In genomic region chr19:29547981-29548380, GRCh38 we compare ENCODE assay signal across 16 cellular contexts. TPM values are rescaled to one million over a fixed set of nuclear protein-coding genes. Genes with fewer than 3 reads are reported as not detected.
DNase-seq lines count a peak whose midpoint lies in the region; ATAC-seq and TF ChIP-seq lines count a peak whose summit lies in the region.
"Had no signal": no experiment of that assay in that cellular context is flagged by ENCODE, and none has a peak within 500 bp of the region (broad histone marks: within the 10 kb centered on the region; RNA-seq: fewer than 3 reads in every experiment).

No MANE protein-coding gene starts in this region.

- peaks cover 4% of the 10 kb centered on the region; the same call in 1 of the 2 replicates for H3K27me3 Mint-ChIP-seq in HFFc6 (ENCODE audit: insufficient read depth)

- H3K4me3 Mint-ChIP-seq in HFFc6 = no peak overlapping the region
- H3K4me3 Mint-ChIP-seq: H9 had no signal

- H3K4me3 ChIP-seq in H7 (ENCODE audit: insufficient read depth, low read depth, low read length) (no peak overlapping the region), Panc1 (ENCODE audit: low read depth in 2 of 2, low read length in 2 of 2) (no peak overlapping the region)

- no peaks in the 10 kb centered on the region for H3K4me1 Mint-ChIP-seq in HFFc6 (ENCODE audit: low read depth)

- DNase-seq in H7 (peak; percentile 34), Panc1 (ENCODE audit: low read depth, low spot score) (no peak), islet precursor cell (peak; percentile 55), HFFc6 (no peak), kidney glomerular epithelial cell (lab: John Stamatoyannopoulos, UW) (no peak)
- DNase-seq in stimulated activated CD8-positive, alpha-beta memory T cell treated with anti-CD3 and anti-CD28 coated beads, Interleukin-4, amount 100 ng/mL, for 48 hours = peak; percentile 13
- DNase-seq: DMS 273 treated with DMSO at 0.1 percent for 48 hours; NCI-H1436 treated with DMSO at 0.1 percent for 48 hours; NCI-H2081 treated with DMSO at 0.1 percent for 48 hours; NCI-H524 treated with DMSO at 0.1 percent for 48 hours; NK-92 treated with Interleukin-12 subunit alpha and Interleukin-12 subunit beta, amount 100 ng/mL, for 24 hours; PC-3 had no signal

- CTCF ChIA-PET in Panc1 (lab: Charles Lee) = no interaction called here

- no peak overlapping the region for H3K27ac ChIP-seq in Panc1 (ENCODE audit: low read length)

- ATAC-seq in Panc1 = peak; percentile 21; the same call in 1 of the 2 replicates
- ATAC-seq in HG03196 (IDR thresholded peaks at IDR 0.05; ENCODE audit: unreplicated experiment) = no peak
- ATAC-seq: PC-3 had no signal

- intact Hi-C loops in Panc1 (cut with micrococcal nuclease; ENCODE audit: unreplicated experiment) = no loop called here

- peaks cover 6% of the 10 kb centered on the region; the same call in 1 of the 2 replicates for H3K9me3 Mint-ChIP-seq in HFFc6

- in situ Hi-C loops in Panc1 (cut with HindIII; ENCODE audit: low pct_unique_long_range_greater_than_20kb, low sequenced_read_pairs) = no loop called here

- TF ChIP-seq CTCF in Panc1 (IDR thresholded peaks at IDR 0.05) (no peak), HFFc6 (IDR thresholded peaks at IDR 0.05) (no peak)

- BruUV-seq in Panc1 (replicated peaks; lab: Mats Ljungman, UMichigan) = no TSS peak

- no peaks in the 10 kb centered on the region for H3K9me3 ChIP-seq in Panc1 (ENCODE audit: control insufficient read depth, insufficient read depth, low read depth, low read length)

- H3K4me1 ChIP-seq in Panc1 (ENCODE audit: control insufficient read depth, insufficient read depth, low read length) = no peaks in the 10 kb centered on the region

- H3K36me3 Mint-ChIP-seq in HFFc6 (ENCODE audit: low read depth) = no peaks in the 10 kb centered on the region

- no peak overlapping the region for H3K27ac Mint-ChIP-seq in HFFc6
- H3K27ac Mint-ChIP-seq: H9 had no signal

- no peaks in the 10 kb centered on the region for H3K36me3 ChIP-seq in H7 (replicated peaks; ENCODE audit: control insufficient read depth, insufficient read depth, low read length)
- H3K36me3 ChIP-seq in Panc1 (ENCODE audit: control insufficient read depth, insufficient read depth, low read length) = no peaks in the 10 kb centered on the region

- H3K27me3 ChIP-seq in H7 (ENCODE audit: control insufficient read depth, insufficient read depth, low read length) = no peaks in the 10 kb centered on the region
- 0 out of 2 replicates have a peak, but pooled peaks cover 2% of the 10 kb centered on the region for H3K27me3 ChIP-seq in Panc1 (ENCODE audit: control insufficient read depth, insufficient read depth, low read length)

- POLR2A ChIA-PET in Panc1 (lab: Charles Lee) = no interaction called here

RNA-seq across cellular contexts. Expression of gene VSTM2B, which starts 22.2 kb away (rescaled TPM):
- 0.48 and 0.96 TPM in 2 replicates for total RNA-seq in H7 (2014; rRNA removed; shearing (Covaris generic))
- total RNA-seq in Panc1 (2021; ENCODE audit: unreplicated experiment) = not detected
- not detected for polyA plus RNA-seq in Panc1 (2012; ENCODE audit: insufficient read length)
- total RNA-seq in HFFc6 (2021; fragmentation: NEBNext Ultra II Directional; extraction: Animal tissue kit (Norgen Biotek cat#: 25700)) = not detected
- total RNA-seq: HT1080, PC-3 had no signal
- polyA plus RNA-seq: BJ had no signal

RNA-seq across cellular contexts. Expression of gene POP4, which starts 58.1 kb away (rescaled TPM):
- 63.5 and 69.1 TPM in 2 replicates for total RNA-seq in H7 (2014; rRNA removed; shearing (Covaris generic))
- 116 TPM for total RNA-seq in Panc1 (2021; ENCODE audit: unreplicated experiment)
- polyA plus RNA-seq in Panc1 (2012; ENCODE audit: insufficient read length) = 77.5 TPM
- 100 to 1,000 TPM in 2 of 6 experiments, 10 to 100 TPM in 4; 73.9 to 104 (median 88.8) TPM for total RNA-seq in HFFc6 (2021; fragmentation: NEBNext Ultra II Directional; extraction: Animal tissue kit (Norgen Biotek cat#: 25700))

Comparison
In these comparisons a context has a peak if more than half of its experiments do, and no peak if none do; other contexts are left out.
1. DNase-seq: peak in H7 (single experiment), islet precursor cell (single experiment) and stimulated activated CD8-positive, alpha-beta memory T cell treated with anti-CD3 and anti-CD28 coated beads, Interleukin-4, amount 100 ng/mL, for 48 hours (single experiment); none in Panc1 (single experiment), HFFc6 (single experiment) and kidney glomerular epithelial cell (single experiment).